Comparison of ENCODE assay signal across 1 cellular context in the genomic region with DNA sequence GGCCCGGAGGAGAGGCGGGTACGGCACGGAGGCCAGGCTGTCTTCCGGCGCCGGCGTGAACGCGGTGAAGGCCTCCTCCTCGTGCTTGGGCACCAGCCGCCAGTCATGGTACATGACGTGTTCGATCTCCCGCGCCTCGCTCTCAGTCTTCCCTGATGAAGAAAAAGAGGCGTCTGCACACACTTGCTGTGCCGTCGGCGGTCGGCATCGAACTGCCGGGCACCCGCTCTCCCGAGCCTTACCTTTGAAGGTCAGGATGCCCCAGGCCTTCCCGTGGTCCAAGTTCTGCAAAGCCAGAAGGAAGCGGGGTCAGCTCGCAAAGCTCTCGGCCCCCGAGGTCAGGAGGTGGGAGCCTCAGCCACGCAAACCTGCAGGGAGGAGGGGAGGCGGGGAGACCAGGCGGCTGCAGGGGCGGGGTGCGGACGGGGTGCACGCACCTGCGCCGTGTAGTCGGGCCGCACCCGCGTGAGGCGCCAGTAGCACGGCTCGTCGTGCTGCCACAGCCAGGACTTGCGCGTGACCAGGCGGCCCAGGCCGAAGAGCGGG.
TF ChIP-seq lines count a peak whose summit lies in the region.

A gene with protein sequence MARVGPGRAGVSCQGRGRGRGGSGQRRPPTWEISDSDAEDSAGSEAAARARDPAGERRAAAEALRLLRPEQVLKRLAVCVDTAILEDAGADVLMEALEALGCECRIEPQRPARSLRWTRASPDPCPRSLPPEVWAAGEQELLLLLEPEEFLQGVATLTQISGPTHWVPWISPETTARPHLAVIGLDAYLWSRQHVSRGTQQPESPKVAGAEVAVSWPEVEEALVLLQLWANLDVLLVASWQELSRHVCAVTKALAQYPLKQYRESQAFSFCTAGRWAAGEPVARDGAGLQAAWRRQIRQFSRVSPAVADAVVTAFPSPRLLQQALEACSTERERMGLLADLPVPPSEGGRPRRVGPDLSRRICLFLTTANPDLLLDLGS (plus strand): TSS at position 449 of the 546 bp plus-strand sequence. CDS start 418 bp downstream, outside the sequence.

TF ChIP-seq in GM23338, 12 proteins besides CTCF, POLR2A, EP300 and RAD21 (continued from another document):
- TF ChIP-seq ZNF462 (CRISPR knock-in tag; IDR thresholded peaks at IDR 0.05) (no peak), ZNF114 (CRISPR knock-in tag; IDR thresholded peaks at IDR 0.05) (no peak), EZH2 (IDR thresholded peaks at IDR 0.05; ENCODE audit: low read depth, unreplicated experiment) (no peak), NANOG (IDR thresholded peaks at IDR 0.05; ENCODE audit: borderline replicate concordance) (no peak), ETS1 (IDR thresholded peaks at IDR 0.05) (no peak), EZH2phosphoT487 (IDR thresholded peaks at IDR 0.05; ENCODE audit: unreplicated experiment) (no peak), STAT1 (IDR thresholded peaks at IDR 0.05; ENCODE audit: unreplicated experiment) (no peak)
